1 cellular context compared by ENCODE assay signal in the genomic region with DNA sequence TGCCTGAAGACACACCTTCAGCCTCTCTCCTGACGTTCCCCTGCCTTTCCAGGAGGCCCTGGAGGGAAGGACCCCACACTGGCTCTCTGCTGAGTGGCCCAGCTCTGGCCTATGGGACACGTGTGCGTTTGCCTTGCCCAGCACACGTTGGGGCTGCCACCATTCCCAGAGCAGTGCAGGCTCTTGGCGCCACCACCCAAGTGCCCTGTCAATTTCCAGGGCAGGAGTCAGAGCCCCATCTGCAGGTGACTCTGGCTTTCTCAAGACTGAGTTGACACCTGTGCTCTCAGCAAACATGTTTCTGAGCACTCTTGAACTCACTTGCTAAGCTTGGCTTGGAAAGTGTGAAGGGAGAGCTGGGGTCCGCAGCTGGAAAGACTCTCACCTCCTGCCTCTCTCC.
TF ChIP-seq lines count a peak whose summit lies in the region.

No MANE protein-coding gene starts in this region.

TF ChIP-seq in SK-N-SH, 30 proteins besides CTCF, POLR2A, EP300 and RAD21 (continued from another document):
- TF ChIP-seq USF2 (IDR thresholded peaks at IDR 0.05; ENCODE audit: borderline replicate concordance, low read depth, low read length) = no peak
